ENCODE assay signal across 16 cellular contexts in the genomic region with DNA sequence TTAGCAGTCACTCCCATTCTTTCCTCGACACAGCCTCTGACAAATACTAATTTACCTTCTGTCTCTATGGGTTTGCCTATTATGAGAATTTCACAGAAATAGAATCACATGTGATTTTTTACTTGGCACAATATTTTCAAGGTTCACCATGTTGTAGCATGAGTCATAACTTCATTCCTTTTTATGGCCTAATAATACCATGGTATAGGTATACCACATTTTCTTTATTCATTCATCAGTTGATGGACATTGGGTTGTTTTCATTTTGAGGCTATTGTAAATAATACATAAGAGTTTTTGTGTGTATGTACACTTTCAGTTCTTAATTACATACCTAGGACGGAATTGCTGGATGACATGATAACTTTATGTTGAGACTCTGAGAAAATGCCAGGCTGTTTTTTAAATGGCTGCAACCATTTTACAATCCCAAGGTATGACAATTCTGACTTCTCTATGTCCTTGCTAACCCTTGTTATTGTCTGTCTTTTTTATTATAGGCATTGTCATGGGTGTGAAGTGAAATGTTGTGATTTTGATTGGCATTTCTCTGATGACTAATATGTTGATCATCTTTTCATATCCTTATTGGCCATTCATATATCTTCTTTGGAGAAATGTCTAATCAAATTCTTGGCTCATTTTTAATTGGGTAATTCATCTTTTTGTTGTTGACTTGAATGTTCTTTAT.
DNase-seq lines count a peak whose midpoint lies in the region; ATAC-seq, FAIRE-seq and TF ChIP-seq lines count a peak whose summit lies in the region.
"Had no signal": no experiment of that assay in that cellular context is flagged by ENCODE, and none has a peak within 500 bp of the region (broad histone marks: within the 10 kb centered on the region; RNA-seq: fewer than 3 reads in every experiment).

No MANE protein-coding gene starts in this region.

- no TSS peak for BruUV-seq in PC-3 (replicated peaks; lab: Mats Ljungman, UMichigan)

- H2AK5ac ChIP-seq in mesenchymal stem cell (ENCODE audit: low read length, severe bottlenecking): no peak overlapping the region

- H3K27me3 ChIP-seq in PC-3 (ENCODE audit: low read length) (no peaks in the 10 kb centered on the region), mesenchymal stem cell (ENCODE audit: control insufficient read depth in 1 of 2, insufficient read depth in 1 of 2, low read length in 2 of 2) (no peaks in the 10 kb centered on the region), HAP-1 (ENCODE audit: low read depth) (no peaks in the 10 kb centered on the region)

- ATAC-seq in PC-3 (no peak), mucosa of descending colon (peak; percentile 74), GM18505 (IDR thresholded peaks at IDR 0.05; ENCODE audit: unreplicated experiment) (no peak)
- ATAC-seq: GM12878 had no signal

- CTCF ChIA-PET in PC-3 (lab: Charles Lee): no interaction called here

- H2AFZ ChIP-seq in PC-3 (ENCODE audit: low read length) (no peak overlapping the region), mesenchymal stem cell (ENCODE audit: low read depth, low read length) (no peak overlapping the region)

- DNase-seq in H54 (ENCODE audit: insufficient read length, low spot score) (no peak), PC-3 (peak; percentile 10), epithelial cell of prostate (ENCODE audit: low read depth, low spot score) (no peak), mucosa of descending colon (no peak), mesenchymal stem cell (no peak), HAP-1 (ENCODE audit: low spot score in 2 of 2) (no peak)
- DNase-seq: C1 segment of cervical spinal cord; Calu3; CD4-positive, alpha-beta T cell; DMS 273 treated with DMSO at 0.1 percent for 48 hours; GOT3; HCEC 1CT; IMR-90 had no signal

- H3K27ac ChIP-seq in PC-3 (ENCODE audit: low read length) (no peak overlapping the region), epithelial cell of prostate (peak overlapping the region; percentile 19), mesenchymal stem cell (ENCODE audit: low read length, poor library complexity, severe bottlenecking) (no peak overlapping the region)
- H3K27ac ChIP-seq: HL-60 had no signal

- no peak overlapping the region for H3K23ac ChIP-seq in mesenchymal stem cell (ENCODE audit: low read length in 2 of 2)

- H3K9ac ChIP-seq in PC-3 (ENCODE audit: low read length) (no peak overlapping the region), mesenchymal stem cell (ENCODE audit: low read length) (no peak overlapping the region)

- no peak overlapping the region for H2BK12ac ChIP-seq in mesenchymal stem cell (ENCODE audit: low read length in 2 of 2)

- in situ Hi-C loops in HAP-1 (cut with MboI; ENCODE audit: low sequenced_read_pairs): no loop called here

- no peak overlapping the region for H3K14ac ChIP-seq in mesenchymal stem cell (ENCODE audit: low read length in 2 of 2)

- no peaks in the 10 kb centered on the region for H3K36me3 ChIP-seq in PC-3 (ENCODE audit: low read depth, low read length)
- H3K36me3 ChIP-seq in mucosa of descending colon (ENCODE audit: low read depth): no peaks in the 10 kb centered on the region
- no peaks in the 10 kb centered on the region for H3K36me3 ChIP-seq in mesenchymal stem cell (ENCODE audit: control insufficient read depth in 1 of 2, insufficient read depth in 2 of 2, low read depth in 1 of 2, low read length in 2 of 2)
- H3K36me3 ChIP-seq in HAP-1 (replicated peaks): no peaks in the 10 kb centered on the region

- no peak for TF ChIP-seq CTCF in PC-3 (conservative IDR thresholded peaks at IDR 0.05; ENCODE audit: low read depth, low read length)
- TF ChIP-seq CTCF in mucosa of descending colon (IDR thresholded peaks at IDR 0.05): no peak

- H3K9me3 ChIP-seq in PC-3 (ENCODE audit: low read length) (no peaks in the 10 kb centered on the region), mucosa of descending colon (no peaks in the 10 kb centered on the region), mesenchymal stem cell (ENCODE audit: control insufficient read depth, low read length) (no peaks in the 10 kb centered on the region), HAP-1 (no peaks in the 10 kb centered on the region)

- POLR2A ChIA-PET in PC-3 (lab: Charles Lee; ENCODE audit: unreplicated experiment): no interaction called here

- TF ChIP-seq POLR2A in H54 (IDR thresholded peaks at IDR 0.05; ENCODE audit: low read depth, low read length) (no peak), GM18505 (IDR thresholded peaks at IDR 0.05; ENCODE audit: borderline replicate concordance, extremely low read depth, insufficient read depth, insufficient read length) (no peak)

- intact Hi-C loops in PC-3 (cut with micrococcal nuclease) (no loop called here), mucosa of descending colon (cut with DNase I, micrococcal nuclease) (no loop called here)

- H3K79me1 ChIP-seq in mesenchymal stem cell (replicated peaks; ENCODE audit: low read length, poor library complexity, severe bottlenecking): no peaks in the 10 kb centered on the region

- no peaks in the 10 kb centered on the region for H4K20me1 ChIP-seq in PC-3 (ENCODE audit: low read length)

- H3K4me2 ChIP-seq in PC-3 (ENCODE audit: low read length) (no peak overlapping the region), mesenchymal stem cell (ENCODE audit: low read length, poor library complexity, severe bottlenecking) (no peak overlapping the region)

- H3K79me2 ChIP-seq in PC-3 (ENCODE audit: low read length): no peaks in the 10 kb centered on the region

- H4K91ac ChIP-seq in mesenchymal stem cell (ENCODE audit: low read length): no peak overlapping the region

- no peak overlapping the region for H4K8ac ChIP-seq in mesenchymal stem cell (ENCODE audit: low read length)

- H3F3A ChIP-seq in PC-3 (ENCODE audit: low read length, unreplicated experiment): no peaks in the 10 kb centered on the region

- no peak overlapping the region for H2BK5ac ChIP-seq in mesenchymal stem cell (ENCODE audit: low read depth, low read length, poor library complexity, severe bottlenecking)

- no peaks in the 10 kb centered on the region for H3K9me2 ChIP-seq in PC-3 (replicated peaks; ENCODE audit: low read length)

- whole genome bisulfite sequencing in mesenchymal stem cell: no CpG with 5 or more reads among the region's 2 CpGs

- no peak overlapping the region for H2BK120ac ChIP-seq in mesenchymal stem cell (ENCODE audit: low read depth, low read length)

- H3K4me1 ChIP-seq in PC-3 (ENCODE audit: insufficient read depth, low read length) (no peaks in the 10 kb centered on the region; the same call in 1 of the 2 replicates), mucosa of descending colon (ENCODE audit: low read depth) (no peaks in the 10 kb centered on the region), mesenchymal stem cell (ENCODE audit: control insufficient read depth, insufficient read depth, low read depth, low read length) (no peaks in the 10 kb centered on the region), HAP-1 (no peaks in the 10 kb centered on the region)

- peak; percentile 20 for FAIRE-seq in H54 (lab: Jason Lieb, UNC)
- FAIRE-seq: GM12878 had no signal

- H3K4ac ChIP-seq in mesenchymal stem cell (ENCODE audit: low read depth in 1 of 2, low read length in 2 of 2): no peak overlapping the region

- H3K4me3 ChIP-seq in PC-3 (ENCODE audit: low read length) (no peak overlapping the region), mucosa of descending colon (no peak overlapping the region), mesenchymal stem cell (ENCODE audit: insufficient read depth in 1 of 2, low read depth in 1 of 2, low read length in 2 of 2) (no peak overlapping the region), HAP-1 (no peak overlapping the region)
- H3K4me3 ChIP-seq: GM12878 had no signal

- H2BK15ac ChIP-seq in mesenchymal stem cell (ENCODE audit: low read depth, poor library complexity, severe bottlenecking): no peak overlapping the region

- H3K18ac ChIP-seq in mesenchymal stem cell (ENCODE audit: low read depth in 1 of 2, low read length in 2 of 2): no peak overlapping the region
